ENCODE assay signal across 12 cellular contexts in the genomic region with DNA sequence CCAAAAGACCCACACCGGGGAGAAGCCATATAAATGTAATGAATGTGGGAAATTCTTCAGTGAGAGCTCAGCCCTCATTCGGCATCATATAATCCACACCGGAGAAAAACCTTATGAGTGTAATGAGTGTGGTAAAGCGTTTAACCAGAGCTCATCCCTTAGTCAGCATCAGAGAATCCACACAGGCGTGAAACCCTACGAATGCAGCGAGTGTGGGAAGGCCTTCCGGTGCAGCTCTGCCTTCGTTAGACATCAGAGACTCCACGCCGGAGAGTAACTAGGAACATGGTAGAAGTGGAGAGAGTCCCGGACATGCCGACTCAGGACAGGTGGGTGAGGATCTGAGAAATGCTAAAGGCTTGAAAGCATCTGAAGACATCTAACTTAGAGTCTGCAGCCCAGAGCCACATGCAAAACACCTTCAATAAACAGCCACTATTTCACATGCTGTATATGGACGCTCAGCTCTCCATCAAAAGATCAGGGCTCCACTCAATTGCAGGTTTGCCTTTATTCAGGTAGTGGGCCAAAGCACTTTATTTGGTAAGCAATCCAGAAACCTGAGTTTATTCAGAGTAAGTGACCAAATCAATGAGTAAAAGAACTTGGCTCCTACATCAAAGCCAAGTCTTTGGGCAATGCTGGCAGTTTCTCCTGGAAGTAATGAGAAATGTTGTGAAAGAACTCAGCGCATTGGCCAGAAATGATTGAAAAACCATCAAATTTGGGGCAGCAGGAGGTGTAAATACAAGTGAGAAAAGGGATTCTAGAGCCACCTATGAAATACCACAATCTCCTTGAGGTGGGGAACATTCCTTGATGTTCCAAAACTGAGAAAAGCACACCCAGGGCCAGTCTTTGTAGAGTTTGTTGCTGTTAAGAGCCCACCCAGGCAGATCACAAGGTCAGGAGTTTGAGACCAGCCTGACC. TPM values are rescaled to one million over a fixed set of nuclear protein-coding genes. Genes with fewer than 3 reads are reported as not detected.
DNase-seq lines count a peak whose midpoint lies in the region; ATAC-seq, FAIRE-seq and TF ChIP-seq lines count a peak whose summit lies in the region.
"Had no signal": no experiment of that assay in that cellular context is flagged by ENCODE, and none has a peak within 500 bp of the region (broad histone marks: within the 10 kb centered on the region; RNA-seq: fewer than 3 reads in every experiment).

No MANE protein-coding gene starts in this region.

- H3K4me3 ChIP-seq in GM12878 (no peak overlapping the region), right cardiac atrium (ENCODE audit: low read length) (no peak overlapping the region)
- H3K4me3 ChIP-seq: neural progenitor cell had no signal

- WGBS in GM12878 (ENCODE audit: insufficient coverage, insufficient replicate concordance, low lambda C conversion rate, missing lambda C conversion rate): 90% methylated on average over 15 of the region's 15 CpGs
- 95% methylated on average over 15 of the region's 15 CpGs for WGBS in right cardiac atrium

- peak; percentile 6 for ATAC-seq in GM12878
- ATAC-seq in omental fat pad (ENCODE audit: low FRiP score): peak; percentile 43
- ATAC-seq in right cardiac atrium: no peak
- no peak for ATAC-seq in GM19035 (IDR thresholded peaks at IDR 0.05; ENCODE audit: unreplicated experiment)

- no peaks in the 10 kb centered on the region for H3K27me3 ChIP-seq in GM12878 (replicated peaks in 1 of 2; ENCODE audit: control insufficient read depth in 2 of 2, insufficient read depth in 2 of 2, low read length in 1 of 2)
- no peaks in the 10 kb centered on the region for H3K27me3 ChIP-seq in right cardiac atrium (ENCODE audit: control insufficient read depth, insufficient read depth)
- H3K27me3 ChIP-seq: neural progenitor cell had no signal

- peaks cover 22% of the 10 kb centered on the region for H3K9me3 Mint-ChIP-seq in T-helper 1 cell treated with Interleukin-12 subunit alpha and Interleukin-12 subunit beta and Interleukin-4 antibody, amounts not matched to agents 30 μg/mL and 1 μg/mL, for 36 hours

- H3K4me2 ChIP-seq in GM12878 (ENCODE audit: control insufficient read depth, insufficient read depth): no peak overlapping the region
- H3K4me2 ChIP-seq: neural progenitor cell had no signal

- in situ Hi-C loops in GM12878 (cut with MboI): no loop called here

- peaks cover 27% of the 10 kb centered on the region for H3K79me2 ChIP-seq in GM12878 (ENCODE audit: control insufficient read depth, insufficient read depth, low read length)

- TSS peak; percentile 57 for BruUV-seq in GM12878 (replicated peaks; lab: Mats Ljungman, UMichigan)

- H3K4me3 Mint-ChIP-seq in T-helper 1 cell treated with Interleukin-12 subunit alpha and Interleukin-12 subunit beta and Interleukin-4 antibody, amounts not matched to agents 30 μg/mL and 1 μg/mL, for 36 hours: no peak overlapping the region
- H3K4me3 Mint-ChIP-seq: neural progenitor cell had no signal

- peaks cover 23 to 66% of the 10 kb centered on the region in 2 experiments for H3K36me3 ChIP-seq in GM12878 (ENCODE audit: control insufficient read depth in 2 of 2, insufficient read depth in 2 of 2, low read length in 1 of 2)

- no peak overlapping the region for H3K9ac ChIP-seq in GM12878 (ENCODE audit: control insufficient read depth, insufficient read depth, low read length)
- H3K9ac ChIP-seq: neural progenitor cell had no signal

- H3K27me3 Mint-ChIP-seq in T-helper 1 cell treated with Interleukin-12 subunit alpha and Interleukin-12 subunit beta and Interleukin-4 antibody, amounts not matched to agents 30 μg/mL and 1 μg/mL, for 36 hours (ENCODE audit: low read depth): no peaks in the 10 kb centered on the region

- H2AFZ ChIP-seq in GM12878 (ENCODE audit: control insufficient read depth, low read depth, low read length): no peak overlapping the region
- H2AFZ ChIP-seq: neural progenitor cell had no signal

- SMC1A ChIA-PET in GM12878 (lab: Charles Lee; ENCODE audit: uncharacterized antibody, unreplicated experiment): interaction anchor here (0.8 kb wide), 1 partner anchor 10 kb away, joined by 3 read pairs; no protein-coding TSS in a partner anchor

- no peak for TF ChIP-seq RAD21 in GM12878 (IDR thresholded peaks at IDR 0.05; ENCODE audit: insufficient read depth, low read depth, low read length)

- peaks cover 11% of the 10 kb centered on the region for H4K20me1 ChIP-seq in GM12878 (ENCODE audit: control insufficient read depth, insufficient read depth)

- TF ChIP-seq EP300 in GM12878 (IDR thresholded peaks at IDR 0.05; ENCODE audit: borderline replicate concordance in 1 of 2, control insufficient read depth in 1 of 2, low read depth in 2 of 2, low read length in 2 of 2): no peak

- H3K4me1 ChIP-seq in GM12878 (ENCODE audit: control insufficient read depth, insufficient read depth, low read length): no peaks in the 10 kb centered on the region
- H3K4me1 ChIP-seq in right cardiac atrium (ENCODE audit: control insufficient read depth, insufficient read depth, low read length): peaks cover 8% of the 10 kb centered on the region

- RAD21 ChIA-PET in GM12878 (lab: Charles Lee; ENCODE audit: unreplicated experiment): no interaction called here

- intact Hi-C loops in GM12878 (cut with micrococcal nuclease; ENCODE audit: unreplicated experiment): no loop called here
- intact Hi-C loops in right cardiac atrium (cut with DNase I): no loop called here

- CTCF ChIA-PET in GM12878 (lab: Yijun Ruan, JAX): no interaction called here

- FAIRE-seq in GM12878 (lab: Jason Lieb, UNC): no peak

- H3K9me3 ChIP-seq in GM12878 (replicated peaks; ENCODE audit: control insufficient read depth, insufficient read depth, low read length): peaks cover 11% of the 10 kb centered on the region
- no peaks in the 10 kb centered on the region for H3K9me3 ChIP-seq in right cardiac atrium (ENCODE audit: control insufficient read depth, low read length)

- H3K27ac Mint-ChIP-seq in T-helper 1 cell treated with Interleukin-12 subunit alpha and Interleukin-12 subunit beta and Interleukin-4 antibody, amounts not matched to agents 30 μg/mL and 1 μg/mL, for 36 hours: peak overlapping the region; percentile 31
- H3K27ac Mint-ChIP-seq: neural progenitor cell had no signal

- H3K36me3 Mint-ChIP-seq in T-helper 1 cell treated with Interleukin-12 subunit alpha and Interleukin-12 subunit beta and Interleukin-4 antibody, amounts not matched to agents 30 μg/mL and 1 μg/mL, for 36 hours (ENCODE audit: low read depth): peaks cover 90% of the 10 kb centered on the region

- H3K4me1 Mint-ChIP-seq in T-helper 1 cell treated with Interleukin-12 subunit alpha and Interleukin-12 subunit beta and Interleukin-4 antibody, amounts not matched to agents 30 μg/mL and 1 μg/mL, for 36 hours (ENCODE audit: low read depth): peaks cover 31% of the 10 kb centered on the region

- no peak overlapping the region for H3K27ac ChIP-seq in GM12878 (ENCODE audit: control insufficient read depth, insufficient read depth)
- no peak overlapping the region for H3K27ac ChIP-seq in right cardiac atrium (ENCODE audit: low read length)

- peak; percentile 58; the same call in 1 of the 2 replicates for TF ChIP-seq POLR2A in GM12878 (IDR thresholded peaks at IDR 0.05; ENCODE audit: low read depth, low read length)

- POLR2A ChIA-PET in GM12878 (lab: Charles Lee): interaction anchor here (0.7 to 1.1 kb wide), 3 partner anchors 8 to 21 kb away, joined by 3 read pairs; partner anchors contain the start of gene ZNF79

- DNase-seq in T-helper 1 cell: no peak
- peak; percentile 46 for DNase-seq in M059J (ENCODE audit: low read depth)
- DNase-seq in GM12878 (ENCODE audit: low read depth, low spot score): no peak
- no peak for DNase-seq in omental fat pad (ENCODE audit: low spot score)
- no peak for DNase-seq in right cardiac atrium
- no peak for DNase-seq in DMS114 treated with DMSO at 0.1 percent for 48 hours (lab: John Stamatoyannopoulos, UW; ENCODE audit: unreplicated experiment)
- DNase-seq: anterior cingulate cortex, glutamatergic neuron, NCI-H187 had no signal

- TF ChIP-seq CTCF in GM12878 (IDR thresholded peaks at IDR 0.05 in 2 of 3, conservative IDR thresholded peaks at IDR 0.05 in 1 of 3; ENCODE audit: control insufficient read depth in 2 of 3, extremely low read depth in 1 of 3, insufficient read depth in 1 of 3, low read depth in 3 of 3, low read length in 3 of 3) (no peak), omental fat pad (IDR thresholded peaks at IDR 0.05) (no peak)

RNA-seq across cellular contexts. Expression of gene RPL12, which starts 6.0 kb away (rescaled TPM):
- total RNA-seq in M059J (2014; rRNA removed; shearing (Covaris generic)): 1,304 and 1,604 TPM in 2 replicates
- 532 and 580 TPM in 2 replicates for total RNA-seq in GM12878 (2013; cell fraction: nucleolus; rRNA removed)
- 2,340 and 2,418 TPM in 2 replicates for total RNA-seq in GM12878 (2014; rRNA removed)
- 4,535 and 4,622 TPM in 2 replicates for total RNA-seq in GM12878 (2014; rRNA removed; fragmentation: Illumina TruSeq; extraction: Trizol)
- total RNA-seq in GM12878 (2021): 2,052 and 2,163 TPM in 2 replicates
- polyA plus RNA-seq in GM12878 (2011; ENCODE audit: low read depth): 4,165 TPM
- polyA plus RNA-seq in GM12878 (2011; rRNA removed): 2,640 and 2,932 TPM in 2 replicates
- polyA plus RNA-seq in GM12878 (2011; cell fraction: cytosol; rRNA removed): 2,904 and 3,567 TPM in 2 replicates
- 879 and 937 TPM in 2 replicates for polyA plus RNA-seq in GM12878 (2011; cell fraction: nucleus; rRNA removed)
- polyA plus RNA-seq in GM12878 (2012): 3,068 and 4,412 TPM in 2 replicates
- 4,925 and 5,544 TPM in 2 replicates for polyA plus RNA-seq in GM12878 (2014; fragmentation: Illumina TruSeq; extraction: Trizol)
- 1,000 to 10,000 TPM; 3,077 to 3,412 TPM for polyA plus RNA-seq in GM12878 (2014; fragmentation: Nextera tagmentation; extraction: Ambion mirVana)
- 3,446 and 3,776 TPM in 2 replicates for polyA plus RNA-seq in GM12878 (2014; rRNA removed)
- 1,000 to 10,000 TPM in 1 of 2 experiments, 100 to 1,000 TPM in 1; 961 to 1,005 TPM for polyA plus RNA-seq in GM12878 (2016; fragmentation: Nextera tagmentation; extraction: Ambion mirVana)
- polyA minus RNA-seq in GM12878 (2011; rRNA and poly(A)+ RNA removed): 712 and 1,069 TPM in 2 replicates
- 520 and 541 TPM in 2 replicates for polyA minus RNA-seq in GM12878 (2011; cell fraction: cytosol; rRNA and poly(A)+ RNA removed)
- 259 and 431 TPM in 2 replicates for polyA minus RNA-seq in GM12878 (2011; cell fraction: nucleus; rRNA and poly(A)+ RNA removed)
- total RNA-seq in omental fat pad: 1,000 to 10,000 TPM; 2,044 to 2,498 (median 2,365) TPM
- 100 to 1,000 TPM; 535 to 714 (median 622) TPM for total RNA-seq in right cardiac atrium
- polyA plus RNA-seq in right cardiac atrium: 1,268 TPM

RNA-seq across cellular contexts. Expression of gene LRSAM1, which starts 6.1 kb away (rescaled TPM):
- total RNA-seq in M059J (2014; rRNA removed; shearing (Covaris generic)): 9.5 and 12.4 TPM in 2 replicates
- 60.8 and 70.8 TPM in 2 replicates for total RNA-seq in GM12878 (2013; cell fraction: nucleolus; rRNA removed)
- total RNA-seq in GM12878 (2014; rRNA removed) (13.1 and 13.7 TPM in 2 replicates), GM12878 (2014; rRNA removed; fragmentation: Illumina TruSeq; extraction: Trizol) (5.8 and 5.9 TPM in 2 replicates), GM12878 (2021) (18.9 and 20.4 TPM in 2 replicates), omental fat pad (10 to 100 TPM in 2 of 4 donors, 1 to 10 TPM in 2; 8.3 to 14.6 (median 10.8) TPM), right cardiac atrium (10 to 100 TPM; 14.4 to 23.3 (median 21.1) TPM)
- 6.8 TPM for polyA plus RNA-seq in GM12878 (2011; ENCODE audit: low read depth)
- polyA plus RNA-seq in GM12878 (2011; rRNA removed) (7.5 and 9.7 TPM in 2 replicates), GM12878 (2014; fragmentation: Illumina TruSeq; extraction: Trizol) (4.5 and 6.9 TPM in 2 replicates), GM12878 (2014; fragmentation: Nextera tagmentation; extraction: Ambion mirVana) (under 1 TPM; 0.14 to 0.53 TPM), GM12878 (2014; rRNA removed) (14.3 and 14.8 TPM in 2 replicates), GM12878 (2016; fragmentation: Nextera tagmentation; extraction: Ambion mirVana) (10 to 100 TPM; 18.4 to 23.4 TPM), right cardiac atrium (23.8 TPM)
- polyA plus RNA-seq in GM12878 (2011; cell fraction: cytosol; rRNA removed): 8.2 and 10.8 TPM in 2 replicates
- 44.3 and 44.5 TPM in 2 replicates for polyA plus RNA-seq in GM12878 (2011; cell fraction: nucleus; rRNA removed)
- 12.3 and 17.2 TPM in 2 replicates for polyA plus RNA-seq in GM12878 (2012)
- 7.3 and 16.4 TPM in 2 replicates for polyA minus RNA-seq in GM12878 (2011; rRNA and poly(A)+ RNA removed)
- polyA minus RNA-seq in GM12878 (2011; cell fraction: cytosol; rRNA and poly(A)+ RNA removed): 3.2 and 6.8 TPM in 2 replicates
- 22.5 and 27.0 TPM in 2 replicates for polyA minus RNA-seq in GM12878 (2011; cell fraction: nucleus; rRNA and poly(A)+ RNA removed)

RNA-seq across cellular contexts. Expression of gene ZNF79, which starts 21.0 kb away (rescaled TPM):
- total RNA-seq in M059J (2014; rRNA removed; shearing (Covaris generic)): 6.0 and 9.4 TPM in 2 replicates
- total RNA-seq in GM12878 (2013; cell fraction: nucleolus; rRNA removed): 19.1 and 19.8 TPM in 2 replicates
- total RNA-seq in GM12878 (2014; rRNA removed) (11.2 and 14.1 TPM in 2 replicates), GM12878 (2014; rRNA removed; fragmentation: Illumina TruSeq; extraction: Trizol) (9.8 and 11.1 TPM in 2 replicates), GM12878 (2021) (10.2 and 12.4 TPM in 2 replicates), omental fat pad (10 to 100 TPM in 1 of 4 donors, 1 to 10 TPM in 3; 5.0 to 15.4 (median 6.3) TPM), right cardiac atrium (1 to 10 TPM; 6.3 to 7.9 (median 7.6) TPM)
- polyA plus RNA-seq in GM12878 (2011; ENCODE audit: low read depth): 3.7 TPM
- polyA plus RNA-seq in GM12878 (2011; rRNA removed) (9.9 and 12.2 TPM in 2 replicates), GM12878 (2014; fragmentation: Illumina TruSeq; extraction: Trizol) (9.5 and 11.9 TPM in 2 replicates), GM12878 (2014; fragmentation: Nextera tagmentation; extraction: Ambion mirVana) (1 to 10 TPM; 1.8 to 2.0 TPM), GM12878 (2014; rRNA removed) (8.7 and 9.3 TPM in 2 replicates), GM12878 (2016; fragmentation: Nextera tagmentation; extraction: Ambion mirVana) (10 to 100 TPM; 12.9 to 14.0 TPM), right cardiac atrium (3.2 TPM)
- 12.5 and 12.8 TPM in 2 replicates for polyA plus RNA-seq in GM12878 (2011; cell fraction: cytosol; rRNA removed)
- 16.2 and 16.3 TPM in 2 replicates for polyA plus RNA-seq in GM12878 (2011; cell fraction: nucleus; rRNA removed)
- 4.7 and 6.1 TPM in 2 replicates for polyA plus RNA-seq in GM12878 (2012)
- polyA minus RNA-seq in GM12878 (2011; rRNA and poly(A)+ RNA removed): 23.2 and 26.5 TPM in 2 replicates
- 4.4 and 6.8 TPM in 2 replicates for polyA minus RNA-seq in GM12878 (2011; cell fraction: cytosol; rRNA and poly(A)+ RNA removed)
- 7.5 and 11.7 TPM in 2 replicates for polyA minus RNA-seq in GM12878 (2011; cell fraction: nucleus; rRNA and poly(A)+ RNA removed)

RNA-seq across cellular contexts. Expression of gene SLC2A8, which starts 48.2 kb away (rescaled TPM):
- total RNA-seq in M059J (2014; rRNA removed; shearing (Covaris generic)): 27.0 and 31.7 TPM in 2 replicates
- total RNA-seq in GM12878 (2013; cell fraction: nucleolus; rRNA removed): 11.3 and 13.6 TPM in 2 replicates
- total RNA-seq in GM12878 (2014; rRNA removed) (11.4 and 17.5 TPM in 2 replicates), GM12878 (2014; rRNA removed; fragmentation: Illumina TruSeq; extraction: Trizol) (4.6 and 4.7 TPM in 2 replicates), GM12878 (2021) (13.3 and 13.7 TPM in 2 replicates), omental fat pad (10 to 100 TPM; 12.2 to 28.0 (median 17.8) TPM), right cardiac atrium (10 to 100 TPM; 12.2 to 16.6 (median 13.3) TPM)
- polyA plus RNA-seq in GM12878 (2011; ENCODE audit: low read depth): 5.3 TPM
- polyA plus RNA-seq in GM12878 (2011; rRNA removed) (2.9 and 6.3 TPM in 2 replicates), GM12878 (2014; fragmentation: Illumina TruSeq; extraction: Trizol) (1.6 and 3.3 TPM in 2 replicates), GM12878 (2014; fragmentation: Nextera tagmentation; extraction: Ambion mirVana) (1 to 10 TPM in 1 of 2 experiments, under 1 TPM in 1; 0.31 to 1.4 TPM), GM12878 (2014; rRNA removed) (13.9 and 16.3 TPM in 2 replicates), GM12878 (2016; fragmentation: Nextera tagmentation; extraction: Ambion mirVana) (10 to 100 TPM; 16.8 to 22.7 TPM), right cardiac atrium (15.4 TPM)
- 7.4 and 13.6 TPM in 2 replicates for polyA plus RNA-seq in GM12878 (2011; cell fraction: cytosol; rRNA removed)
- polyA plus RNA-seq in GM12878 (2011; cell fraction: nucleus; rRNA removed): 24.0 and 30.3 TPM in 2 replicates
- polyA plus RNA-seq in GM12878 (2012): 9.2 and 9.4 TPM in 2 replicates
- polyA minus RNA-seq in GM12878 (2011; rRNA and poly(A)+ RNA removed): 5.9 and 12.9 TPM in 2 replicates
- 7.0 and 9.9 TPM in 2 replicates for polyA minus RNA-seq in GM12878 (2011; cell fraction: cytosol; rRNA and poly(A)+ RNA removed)
- polyA minus RNA-seq in GM12878 (2011; cell fraction: nucleus; rRNA and poly(A)+ RNA removed): 5.0 and 11.5 TPM in 2 replicates

Comparison
In these comparisons a context has a peak if more than half of its experiments do, and no peak if none do; other contexts are left out.
1. ATAC-seq: peak in GM12878 (single experiment) and omental fat pad (single experiment); none in right cardiac atrium (0 of 2) and GM19035 (single experiment).